ENCODE assay signal across 22 cellular contexts in genomic region chr6:3418521-3419060, GRCh38. TPM values are rescaled to one million over a fixed set of nuclear protein-coding genes. Genes with fewer than 3 reads are reported as not detected.
DNase-seq lines count a peak whose midpoint lies in the region; ATAC-seq, FAIRE-seq and TF ChIP-seq lines count a peak whose summit lies in the region.
"Had no signal": no experiment of that assay in that cellular context is flagged by ENCODE, and none has a peak within 500 bp of the region (broad histone marks: within the 10 kb centered on the region; RNA-seq: fewer than 3 reads in every experiment).

No MANE protein-coding gene starts in this region.

- peaks cover 19% of the 10 kb centered on the region for H3K4me1 Mint-ChIP-seq in activated T-cell treated with anti-CD3 and anti-CD28 coated beads, Interleukin-2, amount 50 U/mL, for 72 hours (ENCODE audit: low read depth)
- peaks cover 10% of the 10 kb centered on the region for H3K4me1 Mint-ChIP-seq in activated naive CD4-positive, alpha-beta T cell treated with anti-CD3 and anti-CD28 coated beads, Interleukin-2, amount 10 ng/mL, durations not matched to agents 7 days and 5 days
- H3K4me1 Mint-ChIP-seq: activated B cell treated with CpG ODN at 0.5 μM for 24 hours had no signal

- no peak for FAIRE-seq in keratinocyte (lab: Jason Lieb, UNC)
- FAIRE-seq: colon had no signal

- WGBS in body of pancreas, 2 donors, result 20 to 34% methylated on average over 8 of the region's 8 CpGs
- 59% methylated on average over 8 of the region's 8 CpGs for WGBS in suprapubic skin

- H4K20me1 ChIP-seq in keratinocyte (ENCODE audit: control insufficient read depth, extremely low read depth, insufficient read depth, low read length), result no peaks in the 10 kb centered on the region

- TF ChIP-seq EP300 in suprapubic skin (IDR thresholded peaks at IDR 0.05), result no peak

- no peak overlapping the region for H3K4me3 Mint-ChIP-seq in activated T-cell treated with anti-CD3 and anti-CD28 coated beads, Interleukin-2, amount 50 U/mL, for 72 hours
- H3K4me3 Mint-ChIP-seq in activated naive CD4-positive, alpha-beta T cell treated with anti-CD3 and anti-CD28 coated beads, Interleukin-2, amount 10 ng/mL, durations not matched to agents 7 days and 5 days, result no peak overlapping the region
- H3K4me3 Mint-ChIP-seq: activated B cell treated with CpG ODN at 0.5 μM for 24 hours; activated CD8-positive, alpha-beta T cell treated with anti-CD3 and anti-CD28 coated beads for 36 hours; activated naive CD4-positive, alpha-beta T cell treated with anti-CD3 and anti-CD28 coated beads, Interleukin-2, amount 50 U/mL, for 24 hours; activated T-cell treated with anti-CD3 and anti-CD28 coated beads, Interleukin-2, amount 50 U/mL, for 24 hours; CD4-positive, alpha-beta T cell had no signal

- H3K9ac ChIP-seq in keratinocyte (ENCODE audit: control insufficient read depth, extremely low read depth, insufficient read depth, low read length), result no peak overlapping the region

- no peaks in the 10 kb centered on the region for H3K36me3 ChIP-seq in body of pancreas (replicated peaks in 1 of 2; ENCODE audit: insufficient read depth in 1 of 2, low read depth in 2 of 2)
- H3K36me3 ChIP-seq in keratinocyte (ENCODE audit: control insufficient read depth in 2 of 2, extremely low read depth in 1 of 2, insufficient read depth in 2 of 2, low read length in 2 of 2), result no peaks in the 10 kb centered on the region
- H3K36me3 ChIP-seq in suprapubic skin, result no peaks in the 10 kb centered on the region
- H3K36me3 ChIP-seq: ascending aorta, gastrocnemius medialis, left ventricle myocardium inferior had no signal

- ATAC-seq in body of pancreas, result peak; percentile 79
- no peak for ATAC-seq in activated T-cell treated with anti-CD3 and anti-CD28 coated beads, Interleukin-2, amount 50 U/mL, for 72 hours (replicated peaks in 1 of 2)
- ATAC-seq: activated CD8-positive, alpha-beta T cell treated with anti-CD3 and anti-CD28 coated beads for 36 hours had no signal

- no peaks in the 10 kb centered on the region for H3K79me2 ChIP-seq in keratinocyte (ENCODE audit: control insufficient read depth, insufficient read depth, low read length)

- TF ChIP-seq CTCF in body of pancreas (IDR thresholded peaks at IDR 0.05) (no peak), keratinocyte (optimal IDR thresholded peaks at IDR 0.05 in 1 of 3, IDR thresholded peaks at IDR 0.05 in 1 of 3, conservative IDR thresholded peaks at IDR 0.05 in 1 of 3; ENCODE audit: extremely low read depth in 1 of 3, insufficient read depth in 2 of 3, low read length in 3 of 3) (no peak), suprapubic skin (IDR thresholded peaks at IDR 0.05) (no peak)

- H3K27ac Mint-ChIP-seq in activated T-cell treated with anti-CD3 and anti-CD28 coated beads, Interleukin-2, amount 50 U/mL, for 72 hours, result no peak overlapping the region
- no peak overlapping the region for H3K27ac Mint-ChIP-seq in activated naive CD4-positive, alpha-beta T cell treated with anti-CD3 and anti-CD28 coated beads, Interleukin-2, amount 10 ng/mL, durations not matched to agents 7 days and 5 days
- H3K27ac Mint-ChIP-seq: activated B cell treated with CpG ODN at 0.5 μM for 24 hours; activated CD8-positive, alpha-beta T cell treated with anti-CD3 and anti-CD28 coated beads for 36 hours; activated naive CD4-positive, alpha-beta T cell treated with anti-CD3 and anti-CD28 coated beads, Interleukin-2, amount 50 U/mL, for 24 hours; activated T-cell treated with anti-CD3 and anti-CD28 coated beads, Interleukin-2, amount 50 U/mL, for 24 hours; CD4-positive, alpha-beta T cell had no signal

- H3K4me1 ChIP-seq in body of pancreas (peaks cover 37% of the 10 kb centered on the region), keratinocyte (ENCODE audit: control insufficient read depth, extremely low read depth, insufficient read depth, low read length) (peaks cover 22% of the 10 kb centered on the region), suprapubic skin (peaks cover 42% of the 10 kb centered on the region)
- H3K4me1 ChIP-seq: ascending aorta had no signal

- H3K27me3 ChIP-seq in body of pancreas, result no peaks in the 10 kb centered on the region
- H3K27me3 ChIP-seq in keratinocyte (ENCODE audit: control insufficient read depth, extremely low read depth, insufficient read depth, low read length), result no peaks in the 10 kb centered on the region
- no peaks in the 10 kb centered on the region for H3K27me3 ChIP-seq in suprapubic skin
- H3K27me3 ChIP-seq: ascending aorta, gastrocnemius medialis had no signal

- peak overlapping the region; percentile 34 for H3K4me2 ChIP-seq in keratinocyte (ENCODE audit: control insufficient read depth, extremely low read depth, insufficient read depth, low read depth, low read length)

- H3K9me1 ChIP-seq in keratinocyte (ENCODE audit: control insufficient read depth, extremely low read depth, insufficient read depth, low read length), result peaks cover 2% of the 10 kb centered on the region

- H3K9me3 Mint-ChIP-seq in activated T-cell treated with anti-CD3 and anti-CD28 coated beads, Interleukin-2, amount 50 U/mL, for 72 hours, result no peaks in the 10 kb centered on the region
- no peaks in the 10 kb centered on the region for H3K9me3 Mint-ChIP-seq in activated naive CD4-positive, alpha-beta T cell treated with anti-CD3 and anti-CD28 coated beads, Interleukin-2, amount 10 ng/mL, durations not matched to agents 7 days and 5 days
- H3K9me3 Mint-ChIP-seq: activated B cell treated with CpG ODN at 0.5 μM for 24 hours; activated CD8-positive, alpha-beta T cell treated with anti-CD3 and anti-CD28 coated beads for 36 hours; activated naive CD4-positive, alpha-beta T cell treated with anti-CD3 and anti-CD28 coated beads, Interleukin-2, amount 50 U/mL, for 24 hours; activated T-cell treated with anti-CD3 and anti-CD28 coated beads, Interleukin-2, amount 50 U/mL, for 24 hours; CD4-positive, alpha-beta T cell had no signal

- no peak overlapping the region for H2AFZ ChIP-seq in keratinocyte (ENCODE audit: control insufficient read depth, low read length)

- H3K36me3 Mint-ChIP-seq in activated T-cell treated with anti-CD3 and anti-CD28 coated beads, Interleukin-2, amount 50 U/mL, for 72 hours (ENCODE audit: insufficient read depth in 2 of 2), result no peaks in the 10 kb centered on the region
- H3K36me3 Mint-ChIP-seq in activated naive CD4-positive, alpha-beta T cell treated with anti-CD3 and anti-CD28 coated beads, Interleukin-2, amount 10 ng/mL, durations not matched to agents 7 days and 5 days, result no peaks in the 10 kb centered on the region
- H3K36me3 Mint-ChIP-seq: activated naive CD4-positive, alpha-beta T cell treated with anti-CD3 and anti-CD28 coated beads, Interleukin-2, amount 50 U/mL, for 24 hours had no signal

- no peak overlapping the region for H3K4me3 ChIP-seq in body of pancreas
- H3K4me3 ChIP-seq in keratinocyte (ENCODE audit: control insufficient read depth in 2 of 3, extremely low read depth in 1 of 3, insufficient read depth in 2 of 3, low read depth in 1 of 3, low read length in 3 of 3), result no peak overlapping the region
- no peak overlapping the region for H3K4me3 ChIP-seq in suprapubic skin
- H3K4me3 ChIP-seq: ascending aorta, gastrocnemius medialis, left ventricle myocardium inferior had no signal

- CTCF ChIA-PET in activated naive CD4-positive, alpha-beta T cell treated with anti-CD3 and anti-CD28 coated beads, Interleukin-2, amount 10 ng/mL, durations not matched to agents 7 days and 5 days (lab: Charles Lee), result no interaction called here

- no peaks in the 10 kb centered on the region for H3K27me3 Mint-ChIP-seq in activated T-cell treated with anti-CD3 and anti-CD28 coated beads, Interleukin-2, amount 50 U/mL, for 72 hours (ENCODE audit: low read depth)
- H3K27me3 Mint-ChIP-seq in activated naive CD4-positive, alpha-beta T cell treated with anti-CD3 and anti-CD28 coated beads, Interleukin-2, amount 10 ng/mL, durations not matched to agents 7 days and 5 days, result peaks cover 8% of the 10 kb centered on the region
- H3K27me3 Mint-ChIP-seq: activated naive CD4-positive, alpha-beta T cell treated with anti-CD3 and anti-CD28 coated beads, Interleukin-2, amount 50 U/mL, for 24 hours; activated T-cell treated with anti-CD3 and anti-CD28 coated beads, Interleukin-2, amount 50 U/mL, for 24 hours; CD4-positive, alpha-beta T cell had no signal

- dilution Hi-C loops in keratinocyte (cut with MboI; ENCODE audit: extremely low pct_ligation_motif_present, low sequenced_read_pairs), result loop anchor here (25.0 kb wide), 1 partner anchor 294 kb away; no protein-coding TSS in a partner anchor

- TF ChIP-seq POLR2A in body of pancreas (IDR thresholded peaks at IDR 0.05) (no peak), suprapubic skin (IDR thresholded peaks at IDR 0.05) (no peak)

- H3K9me3 ChIP-seq in body of pancreas (no peaks in the 10 kb centered on the region), keratinocyte (ENCODE audit: control insufficient read depth, low read depth, low read length) (no peaks in the 10 kb centered on the region), suprapubic skin (no peaks in the 10 kb centered on the region)
- H3K9me3 ChIP-seq: ascending aorta, gastrocnemius medialis, left ventricle myocardium inferior had no signal

- H3K27ac ChIP-seq in body of pancreas, result peak overlapping the region; percentile 28 to 84 (median 73)
- H3K27ac ChIP-seq in keratinocyte (ENCODE audit: control insufficient read depth, insufficient read depth, low read length), result no peak overlapping the region
- peak overlapping the region; percentile 71 for H3K27ac ChIP-seq in suprapubic skin
- H3K27ac ChIP-seq: ascending aorta, left ventricle myocardium inferior had no signal

- DNase-seq in HUDEP-2 (lab: John Stamatoyannopoulos, UW; ENCODE audit: unreplicated experiment in 76 of 76) (peak in 73 of 76 experiments; percentile 23 to 90 (median 71)), body of pancreas (peak; percentile 62 to 74 (median 70)), keratinocyte (ENCODE audit: low read depth, low spot score) (no peak), suprapubic skin (ENCODE audit: low spot score in 2 of 2) (no peak), KG1 (lab: John Stamatoyannopoulos, UW) (no peak)
- DNase-seq in activated T-cell treated with anti-CD3 and anti-CD28 coated beads, Interleukin-2, amount 50 U/mL, for 72 hours, result no peak
- DNase-seq in activated naive CD4-positive, alpha-beta T cell treated with anti-CD3 and anti-CD28 coated beads, Interleukin-2, amount 10 ng/mL, durations not matched to agents 7 days and 5 days, result no peak
- DNase-seq: activated B cell treated with CpG ODN at 0.5 μM for 24 hours; activated CD8-positive, alpha-beta T cell treated with anti-CD3 and anti-CD28 coated beads for 36 hours; activated T-cell treated with anti-CD3 and anti-CD28 coated beads, Interleukin-2, amount 50 U/mL, for 24 hours; CD4-positive, alpha-beta T cell; DMS79 treated with DMSO at 0.1 percent for 48 hours; gastrocnemius medialis; left ventricle myocardium inferior; NCI-H2107; NCI-H774; nucleus accumbens; stimulated activated CD4-positive, alpha-beta T cell treated with anti-CD3 and anti-CD28 coated beads, Interleukin-12 subunit alpha, Interleukin-12 subunit beta, amount 100 ng/mL, for 4 hours; T-helper 2 cell had no signal

- intact Hi-C loops in body of pancreas (cut with DNase I), result no loop called here

RNA-seq across cellular contexts. Expression of gene SLC22A23, which starts 38.3 kb away (rescaled TPM):
- 10 to 100 TPM; 20.4 to 32.2 TPM for total RNA-seq in body of pancreas
- 3.2 to 7.5 TPM (median 4.3 TPM) in 3 replicates for polyA plus RNA-seq in keratinocyte
- 6.9 TPM for polyA plus RNA-seq in keratinocyte (2011; ENCODE audit: low read depth)
- polyA plus RNA-seq in keratinocyte (2011; cell fraction: cytosol; rRNA removed), result 6.1 and 9.0 TPM in 2 replicates
- polyA plus RNA-seq in keratinocyte (2011; cell fraction: nucleus; rRNA removed), result 21.3 and 28.8 TPM in 2 replicates
- polyA plus RNA-seq in keratinocyte (2012; ENCODE audit: low replicate concordance), result 7.4 and 15.4 TPM in 2 replicates
- 20.6 to 28.2 TPM (median 22.4 TPM) in 3 replicates for polyA minus RNA-seq in keratinocyte
- 18.4 TPM for polyA minus RNA-seq in keratinocyte (2011; cell fraction: cytosol; rRNA and poly(A)+ RNA removed)
- polyA minus RNA-seq in keratinocyte (2011; cell fraction: nucleus; rRNA and poly(A)+ RNA removed), result 28.7 and 47.2 TPM in 2 replicates
- total RNA-seq in suprapubic skin, result 10 to 100 TPM; 38.2 to 59.8 (median 48.1) TPM
- total RNA-seq in activated T-cell treated with anti-CD3 and anti-CD28 coated beads, Interleukin-2, amount 50 U/mL, for 72 hours, result 1 to 10 TPM; 1.5 to 2.0 TPM

Comparison
In these comparisons a context has a peak if more than half of its experiments do, and no peak if none do; other contexts are left out.
1. DNase-seq: peak in HUDEP-2 (73 of 76) and body of pancreas (4 of 4); none in keratinocyte (single experiment), suprapubic skin (0 of 2), activated T-cell treated with anti-CD3 and anti-CD28 coated beads, Interleukin-2, amount 50 U/mL, for 72 hours (0 of 2), activated naive CD4-positive, alpha-beta T cell treated with anti-CD3 and anti-CD28 coated beads, Interleukin-2, amount 10 ng/mL, durations not matched to agents 7 days and 5 days (single experiment) and KG1 (single experiment).
2. RNA of gene SLC22A23, which starts 38.3 kb away (total RNA-seq): 38.2 to 59.8 TPM in suprapubic skin and 20.4 to 32.2 TPM in body of pancreas; 1.5 to 2.0 TPM in activated T-cell treated with anti-CD3 and anti-CD28 coated beads, Interleukin-2, amount 50 U/mL, for 72 hours; every median in the first group is over 4 times any median in the second.